8 cellular contexts compared by ENCODE assay signal in genomic region chr12:116358850-116359761, GRCh38.
DNase-seq lines count a peak whose midpoint lies in the region; ATAC-seq and TF ChIP-seq lines count a peak whose summit lies in the region.

No MANE protein-coding gene starts in this region.

- CTCF ChIA-PET in Calu3 (lab: Charles Lee) (interaction anchor here (0.6 to 0.8 kb wide), 6 partner anchors 12 to 359 kb away, joined by 3 to 6 read pairs (median 4); no protein-coding TSS in a partner anchor), mammary epithelial cell (lab: Charles Lee; ENCODE audit: low non-redundant PET) (no interaction called here)

- dilution Hi-C loops in mammary epithelial cell (cut with HindIII; ENCODE audit: low sequenced_read_pairs): no loop called here

- in situ Hi-C loops in HAP-1 (cut with MboI; ENCODE audit: low sequenced_read_pairs): no loop called here
- in situ Hi-C loops in mammary epithelial cell (cut with MboI; ENCODE audit: low sequenced_read_pairs in 2 of 2): no loop called here

- WGBS in mammary epithelial cell (ENCODE audit: low coverage, missing lambda C conversion rate): 9% methylated on average over 8 of the region's 11 CpGs

- H2AFZ ChIP-seq in mammary epithelial cell (ENCODE audit: low read depth, low read length): peak overlapping the region; percentile 79

- H3K4me1 ChIP-seq in HAP-1 (peaks cover 14% of the 10 kb centered on the region), mammary epithelial cell (ENCODE audit: insufficient read depth, low read length) (peaks cover 10% of the 10 kb centered on the region), skeletal muscle tissue (ENCODE audit: control insufficient read depth in 3 of 3, insufficient read depth in 3 of 3, low read length in 3 of 3) (peaks cover 23 to 28% (median 24%) of the 10 kb centered on the region in 3 donors)

- H3K36me3 ChIP-seq in HAP-1 (replicated peaks) (no peaks in the 10 kb centered on the region), WERI-Rb-1 (no peaks in the 10 kb centered on the region), mammary epithelial cell (ENCODE audit: insufficient read depth, low read length) (no peaks in the 10 kb centered on the region), skeletal muscle tissue (ENCODE audit: control insufficient read depth in 3 of 3, insufficient read depth in 3 of 3, low read length in 3 of 3) (no peaks in the 10 kb centered on the region)

- peak overlapping the region; percentile 61 for H3K4me2 ChIP-seq in mammary epithelial cell (ENCODE audit: insufficient read depth, low read depth, low read length)

- H3K79me2 ChIP-seq in mammary epithelial cell (ENCODE audit: insufficient read depth, low read length): no peaks in the 10 kb centered on the region

- no peaks in the 10 kb centered on the region for H3K4me1 Mint-ChIP-seq in Calu3 (ENCODE audit: low read depth, unreplicated experiment)

- H3K27ac ChIP-seq in WERI-Rb-1 (no peak overlapping the region), mammary epithelial cell (ENCODE audit: insufficient read depth, low read depth, low read length) (no peak overlapping the region), skeletal muscle tissue (ENCODE audit: low read depth, low read length) (peak overlapping the region; percentile 75)

- no TSS peak for BruUV-seq in Calu3 (replicated peaks; lab: Mats Ljungman, UMichigan)
- BruUV-seq in mammary epithelial cell (replicated peaks; lab: Mats Ljungman, UMichigan): no TSS peak

- peaks cover 13% of the 10 kb centered on the region for H3K27me3 Mint-ChIP-seq in Calu3 (ENCODE audit: unreplicated experiment)

- no peak for ATAC-seq in GM18867 (IDR thresholded peaks at IDR 0.05; ENCODE audit: unreplicated experiment)

- H3K4me3 Mint-ChIP-seq in Calu3 (ENCODE audit: low read depth, unreplicated experiment): no peak overlapping the region

- intact Hi-C loops in Calu3 (cut with micrococcal nuclease; ENCODE audit: unreplicated experiment) (no loop called here), mammary epithelial cell (cut with micrococcal nuclease) (no loop called here)

- H3K9ac ChIP-seq in mammary epithelial cell (ENCODE audit: insufficient read depth, low read length) (no peak overlapping the region), skeletal muscle tissue (ENCODE audit: low read depth in 1 of 3, low read length in 3 of 3) (peak overlapping the region in 2 of 3 donors; percentile 14 to 63)

- H3K36me3 Mint-ChIP-seq in Calu3 (ENCODE audit: insufficient read depth, unreplicated experiment): peaks cover 10% of the 10 kb centered on the region

- peak; percentile 86 for DNase-seq in Calu3
- DNase-seq in HAP-1 (ENCODE audit: low spot score in 2 of 2): peak; percentile 90 to 92
- peak; percentile 57 for DNase-seq in NCI-H1694 treated with DMSO at 0.1 percent for 48 hours (lab: John Stamatoyannopoulos, UW)
- DNase-seq in WERI-Rb-1: peak; percentile 53
- peak; percentile 75 for DNase-seq in mammary epithelial cell
- DNase-seq in iPS-NIHi7 (ENCODE audit: extremely low spot score): peak; percentile 83

- no peak overlapping the region for H3K4me3 ChIP-seq in HAP-1
- H3K4me3 ChIP-seq in WERI-Rb-1 (ENCODE audit: low read depth, low read length): no peak overlapping the region
- H3K4me3 ChIP-seq in mammary epithelial cell (replicated peaks in 1 of 3; ENCODE audit: insufficient read depth in 1 of 3, low read depth in 2 of 3, low read length in 3 of 3): no peak overlapping the region
- H3K4me3 ChIP-seq in skeletal muscle tissue (ENCODE audit: low read length in 3 of 3): peak overlapping the region; percentile 2 to 60 (median 15)

- TF ChIP-seq CTCF in Calu3 (IDR thresholded peaks at IDR 0.05; ENCODE audit: unreplicated experiment) (no peak), WERI-Rb-1 (IDR thresholded peaks at IDR 0.05; ENCODE audit: low read depth, low read length) (no peak), mammary epithelial cell (conservative IDR thresholded peaks at IDR 0.05 in 1 of 2, IDR thresholded peaks at IDR 0.05 in 1 of 2; ENCODE audit: extremely low read depth in 1 of 2, insufficient read depth in 1 of 2, low read depth in 1 of 2, low read length in 2 of 2) (no peak)

- H4K20me1 ChIP-seq in mammary epithelial cell (ENCODE audit: insufficient read depth, low read length): no peaks in the 10 kb centered on the region

- H3K27me3 ChIP-seq in HAP-1 (ENCODE audit: low read depth): no peaks in the 10 kb centered on the region
- H3K27me3 ChIP-seq in WERI-Rb-1 (ENCODE audit: insufficient read depth, low read depth, severe bottlenecking): no peaks in the 10 kb centered on the region
- H3K27me3 ChIP-seq in mammary epithelial cell (ENCODE audit: insufficient read depth, low read length): no peaks in the 10 kb centered on the region
- no peaks in the 10 kb centered on the region for H3K27me3 ChIP-seq in skeletal muscle tissue (ENCODE audit: control insufficient read depth in 3 of 3, insufficient read depth in 3 of 3, low read length in 3 of 3)

- no peaks in the 10 kb centered on the region for H3K9me3 ChIP-seq in HAP-1
- H3K9me3 ChIP-seq in WERI-Rb-1 (ENCODE audit: severe bottlenecking): no peaks in the 10 kb centered on the region
- H3K9me3 ChIP-seq in mammary epithelial cell (replicated peaks; ENCODE audit: insufficient read depth, low read length): no peaks in the 10 kb centered on the region
- no peaks in the 10 kb centered on the region for H3K9me3 ChIP-seq in skeletal muscle tissue (ENCODE audit: control insufficient read depth in 3 of 3, low read length in 3 of 3)

- H3K9me3 Mint-ChIP-seq in Calu3 (ENCODE audit: low read depth, unreplicated experiment): no peaks in the 10 kb centered on the region

- peak overlapping the region; percentile 71 for H3K27ac Mint-ChIP-seq in Calu3 (ENCODE audit: unreplicated experiment)

Comparison
In these comparisons a context has a peak if more than half of its experiments do, and no peak if none do; other contexts are left out.
1. H3K4me3 ChIP-seq: peak in skeletal muscle tissue (3 of 3); none in HAP-1 (single experiment), WERI-Rb-1 (single experiment) and mammary epithelial cell (0 of 3).
2. Peak in every context shown above with its lines, with median percentiles within 50 percentile points of each other: DNase-seq.